24 cellular contexts compared by ENCODE assay signal in genomic region chr2:197445746-197446145, GRCh38. TPM values are rescaled to one million over a fixed set of nuclear protein-coding genes. Genes with fewer than 3 reads are reported as not detected.
DNase-seq lines count a peak whose midpoint lies in the region; ATAC-seq, FAIRE-seq and TF ChIP-seq lines count a peak whose summit lies in the region.
"Had no signal": no experiment of that assay in that cellular context is flagged by ENCODE, and none has a peak within 500 bp of the region (broad histone marks: within the 10 kb centered on the region; RNA-seq: fewer than 3 reads in every experiment).

No MANE protein-coding gene starts in this region.

- H3K4me1 Mint-ChIP-seq in astrocyte (ENCODE audit: low read depth, unreplicated experiment) (no peaks in the 10 kb centered on the region), nephron (no peaks in the 10 kb centered on the region), chondrocyte (ENCODE audit: low read depth) (no peaks in the 10 kb centered on the region)

- no peak for FAIRE-seq in astrocyte (lab: Jason Lieb, UNC)
- FAIRE-seq in GM12891 (lab: Jason Lieb, UNC), result no peak
- FAIRE-seq: H54, K562 had no signal

- H3K27ac ChIP-seq in A673 (ENCODE audit: low read depth, low read length, poor library complexity, severe bottlenecking) (no peak overlapping the region), astrocyte (ENCODE audit: low read depth, low read length) (no peak overlapping the region), lower lobe of right lung (no peak overlapping the region)
- H3K27ac ChIP-seq: Peyer's patch had no signal

- H3K9me3 ChIP-seq in A673 (ENCODE audit: low read depth, low read length, poor library complexity, severe bottlenecking), result no peaks in the 10 kb centered on the region
- H3K9me3 ChIP-seq in astrocyte (ENCODE audit: insufficient read depth, low read depth, low read length), result no peaks in the 10 kb centered on the region
- H3K9me3 ChIP-seq in lower lobe of right lung, result no peaks in the 10 kb centered on the region
- H3K9me3 ChIP-seq: Peyer's patch had no signal

- ATAC-seq in lower lobe of right lung, result no peak
- ATAC-seq: CD8-positive, alpha-beta T cell; K562 had no signal

- no peaks in the 10 kb centered on the region for H3K9me3 Mint-ChIP-seq in astrocyte (ENCODE audit: unreplicated experiment)
- H3K9me3 Mint-ChIP-seq in nephron, result no peaks in the 10 kb centered on the region
- no peaks in the 10 kb centered on the region for H3K9me3 Mint-ChIP-seq in chondrocyte (ENCODE audit: low read depth)
- H3K9me3 Mint-ChIP-seq: CD8-positive, alpha-beta T cell had no signal

- H3K36me3 ChIP-seq in A673 (ENCODE audit: insufficient read depth, low read length, poor library complexity, severe bottlenecking), result no peaks in the 10 kb centered on the region
- no peaks in the 10 kb centered on the region for H3K36me3 ChIP-seq in astrocyte (ENCODE audit: insufficient read depth, low read length)
- H3K36me3 ChIP-seq in lower lobe of right lung, result no peaks in the 10 kb centered on the region
- H3K36me3 ChIP-seq: Peyer's patch had no signal

- POLR2A ChIA-PET in A673 (lab: Charles Lee; ENCODE audit: low non-redundant PET), result no interaction called here

- H3K27ac Mint-ChIP-seq in astrocyte (ENCODE audit: unreplicated experiment) (no peak overlapping the region), nephron (peak overlapping the region; percentile 45 to 58 (median 54)), chondrocyte (ENCODE audit: unreplicated experiment) (no peak overlapping the region)
- H3K27ac Mint-ChIP-seq: CD8-positive, alpha-beta T cell had no signal

- H3K4me3 Mint-ChIP-seq in astrocyte (ENCODE audit: unreplicated experiment), result peak overlapping the region; percentile 28
- H3K4me3 Mint-ChIP-seq in nephron, result no peak overlapping the region
- no peak overlapping the region for H3K4me3 Mint-ChIP-seq in chondrocyte (ENCODE audit: unreplicated experiment)
- H3K4me3 Mint-ChIP-seq: CD8-positive, alpha-beta T cell had no signal

- no peaks in the 10 kb centered on the region for H3K27me3 Mint-ChIP-seq in astrocyte (ENCODE audit: low read depth, unreplicated experiment)
- no peaks in the 10 kb centered on the region for H3K27me3 Mint-ChIP-seq in nephron (ENCODE audit: low read depth)
- no peaks in the 10 kb centered on the region for H3K27me3 Mint-ChIP-seq in chondrocyte (ENCODE audit: low read depth)

- no peak overlapping the region for H2AFZ ChIP-seq in astrocyte (ENCODE audit: low read depth, low read length)

- CTCF ChIA-PET in A673 (lab: Charles Lee), result no interaction called here

- H3K27me3 ChIP-seq in A673 (replicated peaks; ENCODE audit: insufficient read depth, low read depth, low read length, poor library complexity) (no peaks in the 10 kb centered on the region), astrocyte (ENCODE audit: insufficient read depth, low read length) (no peaks in the 10 kb centered on the region), lower lobe of right lung (ENCODE audit: low read depth) (no peaks in the 10 kb centered on the region)
- H3K27me3 ChIP-seq: Peyer's patch had no signal

- no peaks in the 10 kb centered on the region for H3K79me2 ChIP-seq in astrocyte (ENCODE audit: insufficient read depth, low read length)

- DNase-seq in A673 (ENCODE audit: low spot score), result peak; percentile 80
- DNase-seq in EL, result peak; percentile 31
- DNase-seq in astrocyte (ENCODE audit: low read depth), result no peak
- no peak for DNase-seq in H4 (ENCODE audit: low spot score)
- no peak for DNase-seq in GM12891 (ENCODE audit: insufficient read length, low spot score)
- DNase-seq in chondrocyte (ENCODE audit: low spot score), result no peak
- no peak for DNase-seq in lower lobe of right lung
- DNase-seq: AML-193; C1 segment of cervical spinal cord; Calu3; CD8-positive, alpha-beta T cell; DMS153; GF-D8; MV-4-11; NCI-H1105 treated with DMSO at 0.1 percent for 48 hours; NCI-H2029 treated with DMSO at 0.1 percent for 48 hours; NCI-H2171; NCI-H345; NCI-H524; NCI-H82; Peyer's patch had no signal

- no peak for TF ChIP-seq POLR2A in GM12891 (IDR thresholded peaks at IDR 0.05; ENCODE audit: low read depth, low read length)

- no peak overlapping the region for H3K4me2 ChIP-seq in astrocyte (ENCODE audit: low read length)

- intact Hi-C loops in A673 (cut with micrococcal nuclease; ENCODE audit: unreplicated experiment) (no loop called here), lower lobe of right lung (cut with DNase I) (no loop called here)

- no peaks in the 10 kb centered on the region for H3K36me3 Mint-ChIP-seq in astrocyte (ENCODE audit: low read depth, unreplicated experiment)
- H3K36me3 Mint-ChIP-seq in nephron (ENCODE audit: low read depth), result no peaks in the 10 kb centered on the region
- no peaks in the 10 kb centered on the region for H3K36me3 Mint-ChIP-seq in chondrocyte (ENCODE audit: low read depth)
- H3K36me3 Mint-ChIP-seq: CD8-positive, alpha-beta T cell had no signal

- H3K4me3 ChIP-seq in A673 (ENCODE audit: low read depth, low read length, poor library complexity, severe bottlenecking), result no peak overlapping the region
- H3K4me3 ChIP-seq in astrocyte (ENCODE audit: insufficient read depth, low read depth, low read length), result no peak overlapping the region
- no peak overlapping the region for H3K4me3 ChIP-seq in lower lobe of right lung
- H3K4me3 ChIP-seq: K562, Peyer's patch had no signal

- TF ChIP-seq CTCF in A673 (conservative IDR thresholded peaks at IDR 0.05; ENCODE audit: low read depth, low read length) (no peak), astrocyte (IDR thresholded peaks at IDR 0.05; ENCODE audit: insufficient read depth, low read depth, low read length) (no peak), nephron (IDR thresholded peaks at IDR 0.05; ENCODE audit: unreplicated experiment in 3 of 3) (no peak), chondrocyte (IDR thresholded peaks at IDR 0.05) (no peak), lower lobe of right lung (IDR thresholded peaks at IDR 0.05) (no peak)

- no peaks in the 10 kb centered on the region for H4K20me1 ChIP-seq in astrocyte (ENCODE audit: insufficient read depth, low read length)

- no TSS peak for BruUV-seq in A673 (replicated peaks; lab: Mats Ljungman, UMichigan)

- H3K9ac ChIP-seq in astrocyte (ENCODE audit: low read length), result no peak overlapping the region

- H3K4me1 ChIP-seq in A673 (ENCODE audit: insufficient read depth, low read length, poor library complexity, severe bottlenecking), result peaks cover 12% of the 10 kb centered on the region
- no peaks in the 10 kb centered on the region for H3K4me1 ChIP-seq in astrocyte (ENCODE audit: insufficient read depth, low read length)
- H3K4me1 ChIP-seq in lower lobe of right lung, result peaks cover 10% of the 10 kb centered on the region
- H3K4me1 ChIP-seq: Peyer's patch had no signal

TF ChIP-seq in GM12891, 5 proteins besides CTCF, POLR2A, EP300 and RAD21:
- TF ChIP-seq PAX5 (IDR thresholded peaks at IDR 0.05; ENCODE audit: insufficient read depth, low read length, severe bottlenecking) (no peak), TAF1 (IDR thresholded peaks at IDR 0.05; ENCODE audit: low read depth, low read length) (no peak), POU2F2 (IDR thresholded peaks at IDR 0.05; ENCODE audit: low read depth, low read length) (no peak), SPI1 (IDR thresholded peaks at IDR 0.05; ENCODE audit: low read depth, low read length) (no peak), POLR2AphosphoS5 (IDR thresholded peaks at IDR 0.05; ENCODE audit: low read depth, low read length) (no peak)

RNA-seq across cellular contexts. Expression of gene COQ10B, which starts 7.6 kb away (rescaled TPM):
- total RNA-seq in A673 (2021) (15.2 and 17.1 TPM in 2 replicates), astrocyte (46.0 and 48.3 TPM in 2 replicates), chondrocyte (28.5 to 33.9 TPM (median 33.5 TPM) in 3 replicates), lower lobe of right lung (24.3 TPM)
- total RNA-seq in H4 (2014; rRNA removed; shearing (Covaris generic)), result 28.0 and 28.8 TPM in 2 replicates
- 10.4 TPM for polyA plus RNA-seq in GM12891 (2012; ENCODE audit: low read depth, missing spikeins)

RNA-seq across cellular contexts. Expression of gene SF3B1, which starts 10.9 kb away (rescaled TPM):
- total RNA-seq in A673 (2021) (287 and 297 TPM in 2 replicates), astrocyte (241 and 253 TPM in 2 replicates), chondrocyte (211 to 249 TPM (median 216 TPM) in 3 replicates), lower lobe of right lung (230 TPM)
- 155 and 279 TPM in 2 replicates for total RNA-seq in H4 (2014; rRNA removed; shearing (Covaris generic))
- polyA plus RNA-seq in GM12891 (2012; ENCODE audit: low read depth, missing spikeins), result 174 TPM

RNA-seq across cellular contexts. Expression of gene HSPD1, which starts 53.9 kb away (rescaled TPM):
- total RNA-seq in A673 (2021) (737 and 812 TPM in 2 replicates), astrocyte (292 and 329 TPM in 2 replicates), chondrocyte (149 to 195 TPM (median 152 TPM) in 3 replicates), lower lobe of right lung (150 TPM)
- 364 and 452 TPM in 2 replicates for total RNA-seq in H4 (2014; rRNA removed; shearing (Covaris generic))
- polyA plus RNA-seq in GM12891 (2012; ENCODE audit: low read depth, missing spikeins), result 397 TPM

RNA-seq across cellular contexts. Expression of gene HSPE1, which starts 54.4 kb away (rescaled TPM):
- 296 and 356 TPM in 2 replicates for total RNA-seq in A673 (2021)
- 114 and 139 TPM in 2 replicates for total RNA-seq in astrocyte
- total RNA-seq in H4 (2014; rRNA removed; shearing (Covaris generic)), result 328 and 511 TPM in 2 replicates
- 366 TPM for polyA plus RNA-seq in GM12891 (2012; ENCODE audit: low read depth, missing spikeins)
- total RNA-seq in chondrocyte, result 55.2 to 99.6 TPM (median 55.4 TPM) in 3 replicates
- 65.3 TPM for total RNA-seq in lower lobe of right lung

Comparison
In these comparisons a context has a peak if more than half of its experiments do, and no peak if none do; other contexts are left out.
1. DNase-seq: peak in A673 (single experiment) and EL (single experiment); none in astrocyte (single experiment), H4 (single experiment), GM12891 (single experiment), chondrocyte (single experiment) and lower lobe of right lung (single experiment).
2. H3K27ac Mint-ChIP-seq: peak in nephron (3 of 3); none in astrocyte (single experiment) and chondrocyte (single experiment).